Comparison of ENCODE assay signal across 1 cellular context in the genomic region with DNA sequence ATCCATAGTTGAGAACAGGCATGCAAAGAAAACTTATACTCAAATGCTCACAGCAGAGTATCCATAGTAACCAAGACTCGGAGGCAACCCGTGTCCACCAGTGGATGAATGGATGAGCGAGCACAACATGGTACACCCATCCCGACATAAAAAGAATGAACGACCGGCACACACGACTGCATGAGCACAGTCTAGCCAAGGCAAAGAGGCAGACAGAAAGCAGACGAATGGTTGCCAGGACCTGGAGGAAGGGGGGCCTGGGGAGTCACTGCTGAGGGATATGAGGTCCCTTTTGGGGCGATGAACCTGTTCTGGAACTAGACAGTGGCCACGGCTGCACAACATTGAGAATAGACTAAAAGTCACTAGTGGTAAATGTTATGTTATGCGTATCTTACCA.
TF ChIP-seq lines count a peak whose summit lies in the region.

No MANE protein-coding gene starts in this region.

TF ChIP-seq in H1, 55 proteins besides CTCF, POLR2A, EP300 and RAD21:
- TF ChIP-seq MAFK (IDR thresholded peaks at IDR 0.05; ENCODE audit: low read depth, low read length) (no peak), NANOG (IDR thresholded peaks at IDR 0.05; ENCODE audit: insufficient read depth, low read depth, low read length, poor library complexity, severe bottlenecking) (no peak), ZNF274 (IDR thresholded peaks at IDR 0.05; ENCODE audit: borderline replicate concordance, extremely low read depth, low read length) (no peak), GTF2F1 (IDR thresholded peaks at IDR 0.05; ENCODE audit: borderline replicate concordance, low read depth, low read length) (no peak), HDAC6 (IDR thresholded peaks at IDR 0.05; ENCODE audit: low read depth, low read length) (no peak), TCF12 (IDR thresholded peaks at IDR 0.05; ENCODE audit: low read depth, low read length) (no peak), SP1 (IDR thresholded peaks at IDR 0.05; ENCODE audit: low read depth, low read length) (no peak), RXRA (IDR thresholded peaks at IDR 0.05; ENCODE audit: insufficient read depth, low read depth, low read length) (no peak), YY1 (IDR thresholded peaks at IDR 0.05; ENCODE audit: low read depth, low read length) (no peak), SP2 (IDR thresholded peaks at IDR 0.05; ENCODE audit: low read length) (no peak), CHD2 (IDR thresholded peaks at IDR 0.05; ENCODE audit: low read length) (no peak), HDAC2 (IDR thresholded peaks at IDR 0.05; ENCODE audit: borderline replicate concordance in 1 of 2, low read depth in 2 of 2, low read length in 2 of 2) (no peak)
